Comparison of ENCODE assay signal across 34 cellular contexts in genomic region chr1:234320069-234320468, GRCh38.
"Had no signal": no experiment of that assay in that cellular context is flagged by ENCODE, and none has a peak within 500 bp of the region (broad histone marks: within the 10 kb centered on the region; RNA-seq: fewer than 3 reads in every experiment).

No MANE protein-coding gene starts in this region.

- DNase-seq: activated B cell treated with CpG ODN at 0.5 μM for 24 hours; activated CD4-positive, alpha-beta T cell treated with anti-CD3 and anti-CD28 coated beads for 48 hours; activated CD4-positive, alpha-beta T cell treated with anti-CD3 and anti-CD28 coated beads, Interleukin-2, amount 50 U/mL, for 1 hour; activated CD4-positive, alpha-beta T cell treated with anti-CD3 and anti-CD28 coated beads, Interleukin-2, amount 50 U/mL, for 48 hours; activated CD8-positive, alpha-beta memory T cell treated with anti-CD3 and anti-CD28 coated beads, Interleukin-2, amount 10 ng/mL, durations not matched to agents 7 days and 5 days; activated CD8-positive, alpha-beta memory T cell treated with anti-CD3 and anti-CD28 coated beads, Interleukin-2, amount 50 U/mL, for 4 hours; activated CD8-positive, alpha-beta T cell treated with anti-CD3 and anti-CD28 coated beads, Interleukin-2, amount 10 ng/mL, durations not matched to agents 7 days and 5 days; activated effector memory CD4-positive, alpha-beta T cell treated with anti-CD3 and anti-CD28 coated beads, Interleukin-2, amount 50 U/mL, for 16 hours; activated naive CD4-positive, alpha-beta T cell treated with anti-CD3 and anti-CD28 coated beads for 36 hours; activated naive CD8-positive, alpha-beta T cell treated with anti-CD3 and anti-CD28 coated beads for 36 hours; activated naive CD8-positive, alpha-beta T cell treated with anti-CD3 and anti-CD28 coated beads, Interleukin-2, amount 50 U/mL, for 24 hours; activated T-cell treated with anti-CD3 and anti-CD28 coated beads, Interleukin-2, amount 50 U/mL, for 1 hour; activated T-cell treated with anti-CD3 and anti-CD28 coated beads, Interleukin-2, amount 50 U/mL, for 48 hours; adrenal gland; amygdala; aorta; body of pancreas; central memory CD4-positive, alpha-beta T cell; cerebellar nuclear complex; colonic mucosa; effector CD8-positive, alpha-beta T cell; esophagus squamous epithelium; foreskin melanocyte; head of caudate nucleus; T-helper 1 cell; T-helper 17 cell; T1000; WERI-Rb-1 had no signal

- H3K4me3 ChIP-seq: adrenal gland, body of pancreas, cardiac muscle cell, colonic mucosa, esophagus squamous epithelium, gastroesophageal sphincter had no signal

- ATAC-seq: activated CD4-positive, CD25-positive, alpha-beta regulatory T cell treated with anti-CD3 and anti-CD28 coated beads, Interleukin-2, amount 50 U/mL, for 24 hours; activated CD8-positive, alpha-beta memory T cell treated with anti-CD3 and anti-CD28 coated beads, Interleukin-2, amount 10 ng/mL, durations not matched to agents 7 days and 5 days; activated CD8-positive, alpha-beta T cell treated with anti-CD3 and anti-CD28 coated beads, Interleukin-2, amount 10 ng/mL, durations not matched to agents 7 days and 5 days; activated naive CD8-positive, alpha-beta T cell treated with anti-CD3 and anti-CD28 coated beads, Interleukin-2, amount 50 U/mL, for 24 hours; body of pancreas; gastroesophageal sphincter; T-helper 17 cell had no signal

- H3K27me3 ChIP-seq: adrenal gland, body of pancreas, colonic mucosa had no signal

- FAIRE-seq: endometrium, endothelial cell of umbilical vein had no signal

- H3K27ac ChIP-seq: adrenal gland, body of pancreas, cardiac muscle cell, colonic mucosa, epithelial cell of prostate, esophagus squamous epithelium, gastroesophageal sphincter, WERI-Rb-1 had no signal

- H3K36me3 ChIP-seq: adrenal gland, cardiac muscle cell, colonic mucosa, esophagus squamous epithelium, gastroesophageal sphincter, WERI-Rb-1 had no signal

- H3K4me1 ChIP-seq: adrenal gland, body of pancreas, colonic mucosa, gastroesophageal sphincter had no signal

- H3K9me3 ChIP-seq: adrenal gland, body of pancreas, colonic mucosa, esophagus squamous epithelium, gastroesophageal sphincter had no signal
